In the genomic region with DNA sequence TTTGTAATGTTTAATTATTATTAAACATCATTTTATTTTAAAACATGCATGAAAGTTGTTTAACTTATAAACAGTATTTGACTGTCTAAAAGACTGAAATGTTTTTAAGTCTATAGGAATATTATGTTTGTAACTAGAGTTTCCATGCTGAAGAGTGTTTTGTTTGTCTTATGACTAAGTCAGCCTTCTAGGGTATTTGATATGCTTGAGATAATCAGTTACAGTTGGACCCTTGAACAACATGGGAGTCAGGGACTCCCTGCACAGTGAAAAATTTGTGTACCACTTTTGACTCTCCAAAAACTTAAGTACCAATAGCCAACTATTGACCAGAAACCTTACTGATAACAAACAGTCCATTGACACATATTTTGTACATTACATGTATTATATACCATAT, we compare ENCODE assay signal across 26 cellular contexts. TPM values are rescaled to one million over a fixed set of nuclear protein-coding genes. Genes with fewer than 3 reads are reported as not detected.
"Had no signal": no experiment of that assay in that cellular context is flagged by ENCODE, and none has a peak within 500 bp of the region (broad histone marks: within the 10 kb centered on the region; RNA-seq: fewer than 3 reads in every experiment).

No MANE protein-coding gene starts in this region.

- H3K9ac ChIP-seq: neural progenitor cell had no signal

- H3K36me3 ChIP-seq: adrenal gland, ascending aorta, neural progenitor cell, prostate gland, right atrium auricular region, thyroid gland, upper lobe of right lung had no signal

- H3K27ac ChIP-seq: adrenal gland, ascending aorta, hepatocyte, neural progenitor cell, prostate gland, right atrium auricular region, thyroid gland, upper lobe of right lung had no signal

- ATAC-seq: activated naive CD4-positive, alpha-beta T cell treated with anti-CD3 and anti-CD28 coated beads, Interleukin-2, amount 50 U/mL, for 72 hours; activated T-helper 17 cell treated with anti-CD3 and anti-CD28 coated beads, Interleukin-2, amount 50 U/mL, for 72 hours; left ventricle myocardium superior; naive thymus-derived CD8-positive, alpha-beta T cell; upper lobe of right lung; WTC11 had no signal

- DNase-seq: activated CD8-positive, alpha-beta memory T cell treated with anti-CD3 and anti-CD28 coated beads for 24 hours; activated CD8-positive, alpha-beta memory T cell treated with anti-CD3 and anti-CD28 coated beads, Interleukin-2, amount 50 U/mL, for 4 hours; activated T-cell treated with anti-CD3 and anti-CD28 coated beads, Interleukin-2, amount 50 U/mL, for 24 hours; adrenal gland; cerebellar nuclear complex; cortex of kidney; glutamatergic neuron; immature natural killer cell; left ventricle myocardium superior; mammary epithelial cell; naive thymus-derived CD8-positive, alpha-beta T cell; stimulated activated CD4-positive, alpha-beta T cell treated with anti-CD3 and anti-CD28 coated beads, Interleukin-1b, Interleukin-23, amount 100 ng/mL, for 48 hours; substantia nigra; T-helper 9 cell; thyroid gland; upper lobe of right lung had no signal

- H3K9me3 ChIP-seq: adrenal gland, ascending aorta, prostate gland, right atrium auricular region, thyroid gland, upper lobe of right lung had no signal

- H3K27me3 ChIP-seq: adrenal gland, ascending aorta, hepatocyte, neural progenitor cell, right atrium auricular region, thyroid gland, upper lobe of right lung had no signal

- H3K4me3 ChIP-seq: adrenal gland, ascending aorta, hepatocyte, neural progenitor cell, prostate gland, right atrium auricular region, thyroid gland, upper lobe of right lung had no signal

- H3K4me1 ChIP-seq: adrenal gland, ascending aorta, prostate gland, right atrium auricular region, thyroid gland, upper lobe of right lung had no signal

RNA-seq across cellular contexts. Expression of a gene that starts 45.5 kb away (rescaled TPM):
- total RNA-seq: activated naive CD4-positive, alpha-beta T cell treated with anti-CD3 and anti-CD28 coated beads, Interleukin-2, amount 50 U/mL, for 72 hours; activated T-helper 17 cell treated with anti-CD3 and anti-CD28 coated beads, Interleukin-2, amount 50 U/mL, for 72 hours; ascending aorta; epithelial cell of proximal tubule; naive thymus-derived CD8-positive, alpha-beta T cell; T-helper 1 cell treated with Interleukin-12 subunit alpha and Interleukin-12 subunit beta and Interleukin-4 antibody, amounts not matched to agents 30 ng/mL and 1 ng/mL, for 36 hours had no signal
